In the genomic region with DNA sequence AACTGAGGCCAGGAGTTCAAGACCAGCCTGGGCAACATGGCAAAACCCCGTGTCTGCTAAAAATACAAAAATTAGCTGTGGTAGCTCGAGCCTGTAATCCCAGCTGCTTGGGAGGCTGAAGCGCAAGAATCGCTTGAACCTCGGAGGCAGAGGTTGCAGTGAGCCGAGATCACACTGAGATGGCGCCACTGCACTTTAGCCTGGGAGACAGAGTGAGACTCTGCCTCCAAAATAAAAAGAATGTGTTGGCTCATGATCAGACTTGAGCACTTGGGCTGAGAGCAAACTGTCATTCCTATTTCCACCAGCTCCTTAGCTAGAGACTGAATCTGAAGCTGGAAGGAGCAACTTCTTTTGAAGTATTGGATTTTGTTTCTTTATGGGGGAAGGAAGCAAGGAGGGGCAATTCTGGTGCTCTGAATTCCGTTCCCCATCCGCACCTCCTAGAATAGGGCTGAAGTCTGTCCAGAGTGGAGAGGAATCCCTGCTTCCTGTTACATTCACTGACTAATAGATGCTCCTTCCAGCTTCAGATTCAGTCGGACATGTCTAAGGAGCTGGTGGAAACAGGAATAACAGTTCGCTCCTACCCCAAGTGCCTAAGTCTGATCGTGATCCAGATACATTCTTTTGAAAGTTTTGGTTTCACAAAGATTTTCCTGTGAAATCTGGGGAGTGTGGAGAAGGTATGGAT, we compare ENCODE assay signal across 8 cellular contexts. TPM values are rescaled to one million over a fixed set of nuclear protein-coding genes. Genes with fewer than 3 reads are reported as not detected.
DNase-seq lines count a peak whose midpoint lies in the region; ATAC-seq and TF ChIP-seq lines count a peak whose summit lies in the region.

No MANE protein-coding gene starts in this region.

- H3K9me3 ChIP-seq in osteoblast (ENCODE audit: low read depth, low read length): no peaks in the 10 kb centered on the region

- no peaks in the 10 kb centered on the region for H3K27me3 Mint-ChIP-seq in T-cell

- peak; percentile 80 for DNase-seq in AG10803 (ENCODE audit: low read depth)
- peak in 26 of 34 experiments; percentile 16 to 52 (median 38) for DNase-seq in T-cell
- DNase-seq in epithelial cell of prostate (ENCODE audit: low read depth, low spot score): peak; percentile 34
- peak; percentile 79 for DNase-seq in osteoblast (ENCODE audit: insufficient read length, low spot score, missing footprints)

- peaks cover 14% of the 10 kb centered on the region for H3K36me3 Mint-ChIP-seq in T-cell

- H3K4me3 ChIP-seq in AG10803 (ENCODE audit: low read length) (peak overlapping the region; percentile 2), osteoblast (ENCODE audit: insufficient read depth, low read length) (no peak overlapping the region)

- POLR2A ChIA-PET in T-cell (lab: Charles Lee): no interaction called here

- no peaks in the 10 kb centered on the region for H3K9me3 Mint-ChIP-seq in T-cell

- H3K4me2 ChIP-seq in osteoblast (ENCODE audit: insufficient read depth, low read length): peak overlapping the region; percentile 57

- peaks cover 40% of the 10 kb centered on the region for H3K79me2 ChIP-seq in osteoblast (ENCODE audit: insufficient read depth, low read length)

- TF ChIP-seq CTCF in AG10803 (conservative IDR thresholded peaks at IDR 0.05; ENCODE audit: low read length) (peak; percentile 76), GM12873 (IDR thresholded peaks at IDR 0.05; ENCODE audit: insufficient read depth, low read depth, low read length, missing control alignments) (peak; percentile 64), osteoblast (IDR thresholded peaks at IDR 0.05; ENCODE audit: extremely low read depth, low read depth, low read length) (peak; percentile 60)

- no peaks in the 10 kb centered on the region for H3K27me3 ChIP-seq in osteoblast (ENCODE audit: insufficient read depth, low read length)

- H3K4me3 Mint-ChIP-seq in T-cell: no peak overlapping the region

- H3K27ac Mint-ChIP-seq in T-cell: peak overlapping the region in 1 of 2 donors; percentile 1

- peaks cover 14% of the 10 kb centered on the region for H3K36me3 ChIP-seq in osteoblast (ENCODE audit: insufficient read depth, low read length)

- CTCF ChIA-PET in T-cell (lab: Charles Lee): interaction anchor here (0.7 to 1.3 kb wide), 4 partner anchors 13 to 85 kb away, joined by 3 read pairs; no protein-coding TSS in a partner anchor

- H3K27ac ChIP-seq in epithelial cell of prostate (peak overlapping the region; percentile 85), osteoblast (ENCODE audit: low read depth, low read length) (peak overlapping the region; percentile 77)

- peaks cover 37% of the 10 kb centered on the region for H3K4me1 ChIP-seq in osteoblast (ENCODE audit: insufficient read depth, low read length)

- H2AFZ ChIP-seq in osteoblast (ENCODE audit: low read length): peak overlapping the region; percentile 27

- peaks cover 27 to 36% (median 29%) of the 10 kb centered on the region in 3 donors for H3K4me1 Mint-ChIP-seq in T-cell

- H4K20me1 ChIP-seq in osteoblast (ENCODE audit: insufficient read depth, low read length): no peaks in the 10 kb centered on the region

- ATAC-seq in T-cell (replicated peaks in 1 of 4): no peak
- ATAC-seq in GM18861 (IDR thresholded peaks at IDR 0.05; ENCODE audit: unreplicated experiment): no peak
- ATAC-seq in GM18870 (IDR thresholded peaks at IDR 0.05; ENCODE audit: unreplicated experiment): no peak
- ATAC-seq in HG03025 (IDR thresholded peaks at IDR 0.05; ENCODE audit: low FRiP score, unreplicated experiment): no peak

RNA-seq across cellular contexts. Expression of a gene that starts 3.8 kb away (rescaled TPM):
- total RNA-seq in T-cell: 10 to 100 TPM; 27.7 to 46.7 (median 42.1) TPM
- total RNA-seq in osteoblast: 15.2 and 15.3 TPM in 2 replicates

RNA-seq across cellular contexts. Expression of a gene that starts 16.1 kb away (rescaled TPM):
- 10 to 100 TPM; 16.8 to 41.4 (median 36.3) TPM for total RNA-seq in T-cell
- total RNA-seq in osteoblast: 23.6 and 25.3 TPM in 2 replicates

RNA-seq across cellular contexts. Expression of a gene that starts 17.0 kb away (rescaled TPM):
- total RNA-seq in T-cell (10 to 100 TPM; 53.9 to 88.1 (median 78.7) TPM), osteoblast (9.1 and 12.3 TPM in 2 replicates)
